In genomic region chr15:77576538-77576937, GRCh38 we compare ENCODE assay signal across 23 cellular contexts. TPM values are rescaled to one million over a fixed set of nuclear protein-coding genes. Genes with fewer than 3 reads are reported as not detected.
"Had no signal": no experiment of that assay in that cellular context is flagged by ENCODE, and none has a peak within 500 bp of the region (broad histone marks: within the 10 kb centered on the region; RNA-seq: fewer than 3 reads in every experiment).

No MANE protein-coding gene starts in this region.

- H3K9ac ChIP-seq: KMS-11 had no signal

- H3K4me3 ChIP-seq: SJCRH30 had no signal

- H3K9me3 ChIP-seq: SJCRH30 had no signal

- H3K27ac ChIP-seq: HL-60, KMS-11, SJCRH30 had no signal

- FAIRE-seq: HTR-8/SVneo, RCC 7860 had no signal

- DNase-seq: Kasumi-1, MM.1S, NCI-H1092 treated with DMSO at 0.1 percent for 48 hours, NCI-H1436, NCI-H187, NCI-H2029, NCI-H2081 treated with DMSO at 0.1 percent for 48 hours, NCI-H2171, NCI-H226, NCI-H446, NCI-H510A, NCI-H524 treated with DMSO at 0.1 percent for 48 hours, NCI-H69, NCI-H774, RPMI8226, SHP77 treated with DMSO at 0.1 percent for 48 hours had no signal

- H3K4me2 ChIP-seq: KMS-11 had no signal

- H3K27me3 ChIP-seq: SJCRH30 had no signal

- H3K36me3 ChIP-seq: SJCRH30 had no signal

RNA-seq across cellular contexts. Expression of gene LINGO1, which starts 56.2 kb away (rescaled TPM):
- total RNA-seq: M059J; T-helper 1 cell treated with Interleukin-12 subunit alpha and Interleukin-12 subunit beta and Interleukin-4 antibody, amounts not matched to agents 30 ng/mL and 1 ng/mL, for 36 hours had no signal
